In genomic region chr9:130211548-130212226, GRCh38 we compare ENCODE assay signal across 14 cellular contexts. TPM values are rescaled to one million over a fixed set of nuclear protein-coding genes. Genes with fewer than 3 reads are reported as not detected.
DNase-seq lines count a peak whose midpoint lies in the region; ATAC-seq and TF ChIP-seq lines count a peak whose summit lies in the region.
"Had no signal": no experiment of that assay in that cellular context is flagged by ENCODE, and none has a peak within 500 bp of the region (broad histone marks: within the 10 kb centered on the region; RNA-seq: fewer than 3 reads in every experiment).

No MANE protein-coding gene starts in this region.

- 90% methylated on average over 16 of the region's 20 CpGs for WGBS in esophagus muscularis mucosa
- WGBS in thyroid gland, 2 donors: 80% methylated on average over 17 to 18 of the region's 20 CpGs
- WGBS in trophoblast cell (ENCODE audit: extremely low coverage, insufficient coverage, insufficient read length): no CpG with 5 or more reads among the region's 20 CpGs

- H3K4me2 ChIP-seq in trophoblast cell (ENCODE audit: low read length): no peak overlapping the region

- no peak overlapping the region for H2AK5ac ChIP-seq in trophoblast cell (ENCODE audit: low read length)

- TF ChIP-seq EP300 in esophagus muscularis mucosa (IDR thresholded peaks at IDR 0.05): no peak

- H3K14ac ChIP-seq in trophoblast cell (ENCODE audit: low read length): no peak overlapping the region

- H3K27me3 Mint-ChIP-seq in WTC11 (ENCODE audit: low read depth) (no peaks in the 10 kb centered on the region), nephron (ENCODE audit: low read depth) (no peaks in the 10 kb centered on the region)

- peaks cover 50% of the 10 kb centered on the region for H3K4me1 Mint-ChIP-seq in WTC11
- H3K4me1 Mint-ChIP-seq in nephron: peaks cover 49% of the 10 kb centered on the region
- H3K4me1 Mint-ChIP-seq: CD14-positive monocyte had no signal

- no peak overlapping the region for H4K8ac ChIP-seq in trophoblast cell (ENCODE audit: low read depth, low read length)

- H3K4me3 Mint-ChIP-seq in WTC11: no peak overlapping the region
- H3K4me3 Mint-ChIP-seq in nephron: no peak overlapping the region
- H3K4me3 Mint-ChIP-seq: CD14-positive monocyte had no signal

- H3K4me3 ChIP-seq in esophagus muscularis mucosa: no peak overlapping the region
- H3K4me3 ChIP-seq in thyroid gland (replicated peaks in 1 of 3): no peak overlapping the region
- no peak overlapping the region for H3K4me3 ChIP-seq in trophoblast cell (ENCODE audit: low read depth, low read length)
- H3K4me3 ChIP-seq: SJSA1 had no signal

- H3K4ac ChIP-seq in trophoblast cell (ENCODE audit: low read depth, low read length): no peak overlapping the region

- H3K36me3 Mint-ChIP-seq in WTC11 (no peaks in the 10 kb centered on the region), nephron (ENCODE audit: low read depth) (no peaks in the 10 kb centered on the region)
- H3K36me3 Mint-ChIP-seq: CD14-positive monocyte had no signal

- H2BK5ac ChIP-seq in trophoblast cell (ENCODE audit: low read depth, low read length, poor library complexity): no peak overlapping the region

- POLR2A ChIA-PET in WTC11 (lab: Charles Lee): no interaction called here

- no peak overlapping the region for H2AFZ ChIP-seq in trophoblast cell (ENCODE audit: insufficient read depth, low read length, poor library complexity)

- H3K9ac ChIP-seq in trophoblast cell (ENCODE audit: low read length): no peak overlapping the region

- intact Hi-C loops in esophagus muscularis mucosa (cut with DNase I): no loop called here
- intact Hi-C loops in thyroid gland (cut with DNase I): no loop called here

- H4K12ac ChIP-seq in trophoblast cell (ENCODE audit: low read depth, low read length): no peak overlapping the region

- TF ChIP-seq POLR2A in esophagus muscularis mucosa (IDR thresholded peaks at IDR 0.05; ENCODE audit: low read depth): no peak
- TF ChIP-seq POLR2A in thyroid gland (IDR thresholded peaks at IDR 0.05): no peak

- H3K18ac ChIP-seq in trophoblast cell (ENCODE audit: low read length): no peak overlapping the region

- TF ChIP-seq CTCF in WTC11 (IDR thresholded peaks at IDR 0.05) (no peak), esophagus muscularis mucosa (IDR thresholded peaks at IDR 0.05) (no peak), nephron (IDR thresholded peaks at IDR 0.05; ENCODE audit: unreplicated experiment in 3 of 3) (no peak), thyroid gland (IDR thresholded peaks at IDR 0.05) (no peak)

- peaks cover 0 to 6% (median 0%) of the 10 kb centered on the region in 4 donors for H3K36me3 ChIP-seq in esophagus muscularis mucosa
- no peaks in the 10 kb centered on the region for H3K36me3 ChIP-seq in thyroid gland
- no peaks in the 10 kb centered on the region for H3K36me3 ChIP-seq in trophoblast cell (ENCODE audit: control insufficient read depth in 1 of 2, insufficient read depth in 2 of 2, low read length in 2 of 2)
- H3K36me3 ChIP-seq: SJSA1 had no signal

- H3K9me3 Mint-ChIP-seq in WTC11 (no peaks in the 10 kb centered on the region), nephron (no peaks in the 10 kb centered on the region)

- H3K27me3 ChIP-seq in esophagus muscularis mucosa (no peaks in the 10 kb centered on the region), thyroid gland (no peaks in the 10 kb centered on the region), trophoblast cell (ENCODE audit: insufficient read depth, low read length) (no peaks in the 10 kb centered on the region)
- H3K27me3 ChIP-seq: SJSA1 had no signal

- no peak overlapping the region for H2BK120ac ChIP-seq in trophoblast cell (ENCODE audit: insufficient read depth, low read length, poor library complexity)

- H3K27ac Mint-ChIP-seq in WTC11: peak overlapping the region; percentile 70; the same call in 1 of the 2 replicates
- H3K27ac Mint-ChIP-seq in nephron: peak overlapping the region in 2 of 3 experiments; percentile 33 to 47
- H3K27ac Mint-ChIP-seq: CD14-positive monocyte had no signal

- DNase-seq in WTC11 (ENCODE audit: low spot score): no peak
- DNase-seq in esophagus muscularis mucosa (ENCODE audit: extremely low spot score): no peak
- DNase-seq in thyroid gland: no peak
- DNase-seq in C1 segment of cervical spinal cord (lab: John Stamatoyannopoulos, UW): no peak
- DNase-seq in trophoblast cell: no peak
- no peak for DNase-seq in effector CD4-positive, alpha-beta T cell
- no peak for DNase-seq in RPMI8226
- DNase-seq: DMS79 treated with DMSO at 0.1 percent for 48 hours, GOT3, NCI-H1105, NCI-H345 had no signal

- CTCF ChIA-PET in WTC11 (lab: Charles Lee): no interaction called here

- H3K9me3 ChIP-seq in esophagus muscularis mucosa: no peaks in the 10 kb centered on the region
- H3K9me3 ChIP-seq in thyroid gland: no peaks in the 10 kb centered on the region
- H3K9me3 ChIP-seq in trophoblast cell (ENCODE audit: insufficient read depth, low read depth, low read length): no peaks in the 10 kb centered on the region
- H3K9me3 ChIP-seq: SJSA1 had no signal

- no peak overlapping the region for H4K91ac ChIP-seq in trophoblast cell (ENCODE audit: low read depth, low read length)

- peaks cover 4% of the 10 kb centered on the region for H3K79me1 ChIP-seq in trophoblast cell (ENCODE audit: low read length)

- H3K4me1 ChIP-seq in esophagus muscularis mucosa (peaks cover 3 to 95% (median 87%) of the 10 kb centered on the region in 4 donors), thyroid gland (peaks cover 57 to 73% of the 10 kb centered on the region in 2 donors), trophoblast cell (ENCODE audit: control insufficient read depth in 1 of 2, insufficient read depth in 2 of 2, low read length in 2 of 2) (peaks cover 8 to 23% of the 10 kb centered on the region in 2 experiments)
- H3K4me1 ChIP-seq: SJSA1 had no signal

- H3K79me2 ChIP-seq in trophoblast cell (ENCODE audit: control insufficient read depth, insufficient read depth, low read length, poor library complexity): no peaks in the 10 kb centered on the region

- H2BK12ac ChIP-seq in trophoblast cell (ENCODE audit: low read length): no peak overlapping the region

- peak overlapping the region; percentile 48 to 96 (median 67) for H3K27ac ChIP-seq in esophagus muscularis mucosa (replicated peaks in 1 of 4)
- H3K27ac ChIP-seq in thyroid gland: peak overlapping the region; percentile 60 to 74 (median 66)
- H3K27ac ChIP-seq in trophoblast cell (ENCODE audit: low read depth, low read length): no peak overlapping the region
- H3K27ac ChIP-seq: SJSA1 had no signal

- no peak overlapping the region for H3K23ac ChIP-seq in trophoblast cell (ENCODE audit: low read length)

- no peak for ATAC-seq in WTC11

TF ChIP-seq in WTC11, 78 proteins besides CTCF, POLR2A, EP300 and RAD21 (continues in another document):
- TF ChIP-seq CREM (CRISPR knock-in tag; IDR thresholded peaks at IDR 0.05): no peak
- TF ChIP-seq, protein P1, sequence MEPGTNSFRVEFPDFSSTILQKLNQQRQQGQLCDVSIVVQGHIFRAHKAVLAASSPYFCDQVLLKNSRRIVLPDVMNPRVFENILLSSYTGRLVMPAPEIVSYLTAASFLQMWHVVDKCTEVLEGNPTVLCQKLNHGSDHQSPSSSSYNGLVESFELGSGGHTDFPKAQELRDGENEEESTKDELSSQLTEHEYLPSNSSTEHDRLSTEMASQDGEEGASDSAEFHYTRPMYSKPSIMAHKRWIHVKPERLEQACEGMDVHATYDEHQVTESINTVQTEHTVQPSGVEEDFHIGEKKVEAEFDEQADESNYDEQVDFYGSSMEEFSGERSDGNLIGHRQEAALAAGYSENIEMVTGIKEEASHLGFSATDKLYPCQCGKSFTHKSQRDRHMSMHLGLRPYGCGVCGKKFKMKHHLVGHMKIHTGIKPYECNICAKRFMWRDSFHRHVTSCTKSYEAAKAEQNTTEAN (CRISPR knock-in tag; IDR thresholded peaks at IDR 0.05): no peak
- TF ChIP-seq FOXK1 (CRISPR knock-in tag; IDR thresholded peaks at IDR 0.05): no peak
- TF ChIP-seq ZNF532 (CRISPR knock-in tag; IDR thresholded peaks at IDR 0.05; ENCODE audit: borderline replicate concordance): no peak

RNA-seq across cellular contexts. Expression of gene NCS1, which starts 39.5 kb away (rescaled TPM):
- total RNA-seq in WTC11 (2021): 31.8 to 32.6 TPM (median 32.4 TPM) in 3 replicates
- total RNA-seq in esophagus muscularis mucosa: 100 to 1,000 TPM; 100 to 206 (median 122) TPM
- total RNA-seq in thyroid gland: 10 to 100 TPM; 31.0 to 85.4 (median 61.2) TPM
- polyA plus RNA-seq in trophoblast cell (2013): 24.9 and 25.0 TPM in 2 replicates
- polyA plus RNA-seq: CD14-positive monocyte had no signal

RNA-seq across cellular contexts. Expression of gene HMCN2, which starts 53.9 kb away (rescaled TPM):
- total RNA-seq in WTC11 (2021): 5.6 to 12.4 TPM (median 10.8 TPM) in 3 replicates
- total RNA-seq in esophagus muscularis mucosa: 10 to 100 TPM in 3 of 4 donors, 1 to 10 TPM in 1; 9.1 to 38.6 (median 12.5) TPM
- 1 to 10 TPM; 1.7 to 5.5 (median 3.5) TPM for total RNA-seq in thyroid gland
- 3.2 and 3.6 TPM in 2 replicates for polyA plus RNA-seq in trophoblast cell (2013)
- polyA plus RNA-seq: CD14-positive monocyte had no signal
